8 cellular contexts compared by ENCODE assay signal in genomic region chr3:39180546-39181346, GRCh38. TPM values are rescaled to one million over a fixed set of nuclear protein-coding genes. Genes with fewer than 3 reads are reported as not detected.
DNase-seq lines count a peak whose midpoint lies in the region; ATAC-seq, FAIRE-seq and TF ChIP-seq lines count a peak whose summit lies in the region.

No MANE protein-coding gene starts in this region.

- H3K27ac Mint-ChIP-seq in activated naive CD8-positive, alpha-beta T cell: peak overlapping the region; percentile 92

- H3K27me3 ChIP-seq in cardiac muscle cell: no peaks in the 10 kb centered on the region
- H3K27me3 ChIP-seq in pancreas: no peaks in the 10 kb centered on the region
- no peaks in the 10 kb centered on the region for H3K27me3 ChIP-seq in thyroid gland

- H3K9me3 ChIP-seq in ES-I3 (ENCODE audit: control insufficient read depth, insufficient read depth, low read length): no peaks in the 10 kb centered on the region
- H3K9me3 ChIP-seq in cardiac muscle cell (ENCODE audit: low read depth): no peaks in the 10 kb centered on the region
- no peaks in the 10 kb centered on the region for H3K9me3 ChIP-seq in pancreas
- no peaks in the 10 kb centered on the region for H3K9me3 ChIP-seq in thyroid gland

- FAIRE-seq in pancreas (lab: Jason Lieb, UNC): no peak

- no peaks in the 10 kb centered on the region for H3K36me3 ChIP-seq in ES-I3 (ENCODE audit: insufficient read depth, low read length)
- H3K36me3 ChIP-seq in cardiac muscle cell: peaks cover 27% of the 10 kb centered on the region
- H3K36me3 ChIP-seq in pancreas: no peaks in the 10 kb centered on the region
- H3K36me3 ChIP-seq in thyroid gland: no peaks in the 10 kb centered on the region

- H3K36me3 Mint-ChIP-seq in activated naive CD8-positive, alpha-beta T cell: no peaks in the 10 kb centered on the region

- TF ChIP-seq CTCF in cardiac muscle cell (IDR thresholded peaks at IDR 0.05; ENCODE audit: low read depth, low read length): peak; percentile 28
- peak in 1 of 4 donors; percentile 18 for TF ChIP-seq CTCF in pancreas (IDR thresholded peaks at IDR 0.05)
- TF ChIP-seq CTCF in thyroid gland (IDR thresholded peaks at IDR 0.05): peak in 4 of 6 experiments; percentile 35 to 47 (median 44)

- DNase-seq in HEK293T (ENCODE audit: extremely low spot score): peak; percentile 88
- peak; percentile 95 for DNase-seq in NAMALWA (ENCODE audit: low spot score)
- peak; percentile 70 for DNase-seq in SKM-1 treated with dmso at 0.1 percent for 144 hours (lab: John Stamatoyannopoulos, UW; ENCODE audit: unreplicated experiment)
- peak; percentile 91 to 97 for DNase-seq in cardiac muscle cell (ENCODE audit: low read depth in 1 of 2, low spot score in 1 of 2)
- peak; percentile 92 to 97 (median 95) for DNase-seq in pancreas
- DNase-seq in thyroid gland: peak; percentile 98

- WGBS in pancreas, 2 donors: 2 to 3% methylated on average over 43 to 64 of the region's 64 CpGs
- 3 to 5% methylated on average over 40 to 49 of the region's 64 CpGs for WGBS in thyroid gland, 2 donors

- intact Hi-C loops in pancreas (cut with DNase I): loop anchor here in 1 of 3 donors (10.0 kb wide), 1 partner anchor 66 kb away; no protein-coding TSS in a partner anchor
- intact Hi-C loops in thyroid gland (cut with DNase I): loop anchor here (5.0 to 10.0 kb wide), 2 partner anchors 38 to 204 kb away; partner anchors contain the start of gene SLC25A38

- H3K4me3 ChIP-seq in cardiac muscle cell: peak overlapping the region; percentile 30
- peak overlapping the region in 2 of 4 donors; percentile 21 to 31 for H3K4me3 ChIP-seq in pancreas
- H3K4me3 ChIP-seq in thyroid gland (replicated peaks in 1 of 3): peak overlapping the region in 1 of 3 donors; percentile 9

- H3K9ac ChIP-seq in ES-I3 (ENCODE audit: low read depth, low read length): peak overlapping the region; percentile 53; the same call in 1 of the 2 replicates

- peak in 1 of 2 donors; percentile 85 for TF ChIP-seq POLR2A in thyroid gland (IDR thresholded peaks at IDR 0.05)

- H3K4me1 ChIP-seq in ES-I3 (ENCODE audit: insufficient read depth, low read length) (peaks cover 19% of the 10 kb centered on the region), cardiac muscle cell (ENCODE audit: low read depth) (peaks cover 15% of the 10 kb centered on the region), pancreas (peaks cover 8 to 38% (median 14%) of the 10 kb centered on the region in 3 donors), thyroid gland (peaks cover 37 to 58% of the 10 kb centered on the region in 2 donors)

- H3K27me3 Mint-ChIP-seq in activated naive CD8-positive, alpha-beta T cell: no peaks in the 10 kb centered on the region

- CTCF ChIA-PET in HEK293T (lab: Yijun Ruan, JAX): interaction anchor here (2.0 kb wide), 1 partner anchor 54 kb away, joined by 6 read pairs; no protein-coding TSS in a partner anchor

- H3K4me3 Mint-ChIP-seq in activated naive CD8-positive, alpha-beta T cell: peak overlapping the region; percentile 88

- POLR2A ChIA-PET in HEK293T (lab: Yijun Ruan, JAX): no interaction called here

- peak overlapping the region; percentile 14 for H3K27ac ChIP-seq in cardiac muscle cell
- H3K27ac ChIP-seq in pancreas: peak overlapping the region; percentile 45 to 68 (median 56)
- H3K27ac ChIP-seq in thyroid gland: peak overlapping the region; percentile 83 to 96 (median 91)

- H3K4me1 Mint-ChIP-seq in activated naive CD8-positive, alpha-beta T cell (ENCODE audit: low read depth): peaks cover 45% of the 10 kb centered on the region

- no peaks in the 10 kb centered on the region for H3K9me3 Mint-ChIP-seq in activated naive CD8-positive, alpha-beta T cell (ENCODE audit: low read depth)

- peak; percentile 80 to 86 (median 81) for ATAC-seq in pancreas

TF ChIP-seq in HEK293T, 16 proteins besides CTCF, POLR2A, EP300 and RAD21:
- TF ChIP-seq HDGF (IDR thresholded peaks at IDR 0.05; ENCODE audit: borderline replicate concordance) (0 out of 2 replicates have a peak, but pooled peaks have one; percentile 22), FOXK2 (IDR thresholded peaks at IDR 0.05) (no peak), CTBP1 (IDR thresholded peaks at IDR 0.05; ENCODE audit: borderline replicate concordance) (no peak), L3MBTL2 (conservative IDR thresholded peaks at IDR 0.05) (no peak), BHLHE40 (IDR thresholded peaks at IDR 0.05; ENCODE audit: borderline replicate concordance) (no peak)

RNA-seq across cellular contexts. Expression of gene XIRP1, which starts 11.6 kb away (rescaled TPM):
- 195 and 315 TPM in 2 replicates for total RNA-seq in cardiac muscle cell
- 136 and 199 TPM in 2 replicates for polyA plus RNA-seq in cardiac muscle cell
- under 1 TPM in 2 of 6 donors, not detected in 4; 0.09 to 0.43 TPM for total RNA-seq in pancreas
- under 1 TPM; 0.08 to 0.14 TPM for polyA plus RNA-seq in pancreas
- not detected for total RNA-seq in thyroid gland

RNA-seq across cellular contexts. Expression of gene CSRNP1, which starts 27.4 kb away (rescaled TPM):
- 11.0 and 13.6 TPM in 2 replicates for total RNA-seq in cardiac muscle cell
- polyA plus RNA-seq in cardiac muscle cell: 9.6 and 11.7 TPM in 2 replicates
- total RNA-seq in pancreas: 10 to 100 TPM in 5 of 6 donors, 1 to 10 TPM in 1; 9.0 to 29.2 (median 13.4) TPM
- polyA plus RNA-seq in pancreas: 10 to 100 TPM; 20.3 to 31.4 TPM
- 10 to 100 TPM; 33.5 to 81.0 (median 36.7) TPM for total RNA-seq in thyroid gland

Comparison
In these comparisons a context has a peak if more than half of its experiments do, and no peak if none do; other contexts are left out.
1. H3K27ac ChIP-seq: peak in every context shown above with its lines; median percentile 91 in thyroid gland; 56 in pancreas; 14 in cardiac muscle cell.
2. RNA of gene XIRP1, which starts 11.6 kb away (total RNA-seq): 195 to 315 TPM in cardiac muscle cell; 0.09 to 0.43 TPM in pancreas and not detected in thyroid gland; every median in the first group is over 100 times any median in the second.
3. Peak in every context shown above with its lines, with median percentiles within 50 percentile points of each other: DNase-seq.